22 cellular contexts compared by ENCODE assay signal in the genomic region with DNA sequence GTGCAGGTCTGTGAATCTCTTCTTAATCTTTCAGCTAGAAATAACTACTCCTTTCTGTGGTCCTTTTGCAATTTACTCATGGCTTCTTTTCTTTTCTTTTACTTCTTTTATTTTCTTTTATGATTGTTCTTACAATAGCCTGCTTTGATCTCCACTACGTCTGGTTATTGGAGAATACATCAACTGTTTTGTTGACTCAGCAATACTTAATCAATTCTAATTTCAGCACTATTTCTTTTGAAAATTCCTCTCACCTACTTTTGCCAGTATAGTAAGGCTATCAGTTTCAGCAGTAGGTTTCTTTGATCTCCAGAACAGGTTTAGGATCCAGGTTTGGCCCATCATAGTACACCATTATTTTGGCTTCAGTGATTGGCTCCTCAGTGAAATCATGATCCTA.
"Had no signal": no experiment of that assay in that cellular context is flagged by ENCODE, and none has a peak within 500 bp of the region (broad histone marks: within the 10 kb centered on the region; RNA-seq: fewer than 3 reads in every experiment).

No MANE protein-coding gene starts in this region.

- DNase-seq: dermis blood vessel endothelial cell; dorsolateral prefrontal cortex; effector CD4-positive, alpha-beta T cell; effector memory CD4-positive, alpha-beta T cell; foreskin keratinocyte; heart left ventricle; hippocampal formation; left cardiac atrium; left lung; left ventricle myocardium superior; lower lobe of right lung; mesenchymal stem cell; mucosa of descending colon; naive B cell had no signal

- FAIRE-seq: colon, endothelial cell of umbilical vein, frontal cortex, islet of Langerhans, keratinocyte had no signal

- H3K9me3 ChIP-seq: esophagus muscularis mucosa, gastroesophageal sphincter, heart left ventricle, left lung, lower lobe of right lung, mucosa of descending colon had no signal

- H3K36me3 ChIP-seq: esophagus muscularis mucosa, gastroesophageal sphincter, heart left ventricle, left lung, lower lobe of right lung had no signal

- H3K4me3 ChIP-seq: coronary artery, dorsolateral prefrontal cortex, esophagus muscularis mucosa, gastroesophageal sphincter, heart left ventricle, left lung, lower lobe of right lung, mucosa of descending colon had no signal

- H3K27ac ChIP-seq: coronary artery, dorsolateral prefrontal cortex, esophagus muscularis mucosa, foreskin keratinocyte, gastroesophageal sphincter, heart left ventricle, left lung, lower lobe of right lung had no signal

- H3K4me1 ChIP-seq: esophagus muscularis mucosa, foreskin keratinocyte, gastroesophageal sphincter, heart left ventricle, left lung, lower lobe of right lung had no signal

- H3K27me3 ChIP-seq: dorsolateral prefrontal cortex, esophagus muscularis mucosa, foreskin keratinocyte, gastroesophageal sphincter, heart left ventricle, left lung had no signal

- ATAC-seq: foreskin keratinocyte, gastroesophageal sphincter, heart left ventricle, left cardiac atrium, left lung, left ventricle myocardium superior, lower lobe of right lung, mucosa of descending colon had no signal
